In genomic region chr18:34976084-34976483, GRCh38 we compare ENCODE assay signal across 8 cellular contexts.
DNase-seq lines count a peak whose midpoint lies in the region; ATAC-seq and TF ChIP-seq lines count a peak whose summit lies in the region.

No MANE protein-coding gene starts in this region.

- peaks cover 0 to 6% (median 0%) of the 10 kb centered on the region in 7 donors for H3K9me3 Mint-ChIP-seq in CD4-positive, CD25-positive, alpha-beta regulatory T cell
- peaks cover 3% of the 10 kb centered on the region for H3K9me3 Mint-ChIP-seq in osteocyte (ENCODE audit: unreplicated experiment)

- POLR2A ChIA-PET in RWPE1 (lab: Yijun Ruan, JAX; ENCODE audit: low non-redundant PET), result no interaction called here

- no peaks in the 10 kb centered on the region for H3K36me3 ChIP-seq in CD4-positive, CD25-positive, alpha-beta regulatory T cell (ENCODE audit: control insufficient read depth, insufficient read depth, low read length)
- no peaks in the 10 kb centered on the region for H3K36me3 ChIP-seq in Karpas-422 (ENCODE audit: insufficient read depth, low read length)
- no peaks in the 10 kb centered on the region for H3K36me3 ChIP-seq in duodenal mucosa (ENCODE audit: control insufficient read depth in 1 of 2, insufficient read depth in 2 of 2, low read length in 2 of 2)
- H3K36me3 ChIP-seq in ovary, result no peaks in the 10 kb centered on the region

- TF ChIP-seq CTCF in osteocyte (IDR thresholded peaks at IDR 0.05), result no peak
- TF ChIP-seq CTCF in ovary (IDR thresholded peaks at IDR 0.05), result no peak
- TF ChIP-seq CTCF in RWPE1 (conservative IDR thresholded peaks at IDR 0.05; ENCODE audit: low read depth), result no peak

- peaks cover 30% of the 10 kb centered on the region for H3K27me3 ChIP-seq in CD4-positive, CD25-positive, alpha-beta regulatory T cell (ENCODE audit: control insufficient read depth, insufficient read depth, low read length)
- H3K27me3 ChIP-seq in Karpas-422 (ENCODE audit: low read length) (no peaks in the 10 kb centered on the region), duodenal mucosa (ENCODE audit: control insufficient read depth in 1 of 2, insufficient read depth in 2 of 2, low read length in 2 of 2) (peaks cover 0 to 3% of the 10 kb centered on the region in 2 donors), ovary (no peaks in the 10 kb centered on the region)

- H3K36me3 Mint-ChIP-seq in CD4-positive, CD25-positive, alpha-beta regulatory T cell, result no peaks in the 10 kb centered on the region
- H3K36me3 Mint-ChIP-seq in osteocyte (ENCODE audit: unreplicated experiment), result peaks cover 1% of the 10 kb centered on the region

- H4K20me1 ChIP-seq in Karpas-422 (ENCODE audit: insufficient read depth, low read depth, low read length), result no peaks in the 10 kb centered on the region

- H3K4me2 ChIP-seq in Karpas-422 (ENCODE audit: low read depth, low read length, poor library complexity, severe bottlenecking), result peak overlapping the region; percentile 88

- no peaks in the 10 kb centered on the region for H3K9me3 ChIP-seq in CD4-positive, CD25-positive, alpha-beta regulatory T cell (ENCODE audit: control insufficient read depth in 2 of 2, low read length in 2 of 2)
- H3K9me3 ChIP-seq in Karpas-422 (ENCODE audit: low read length), result no peaks in the 10 kb centered on the region
- no peaks in the 10 kb centered on the region for H3K9me3 ChIP-seq in duodenal mucosa (ENCODE audit: control insufficient read depth in 1 of 2, low read length in 2 of 2)
- H3K9me3 ChIP-seq in ovary, result no peaks in the 10 kb centered on the region

- no peak overlapping the region for H3K27ac Mint-ChIP-seq in CD4-positive, CD25-positive, alpha-beta regulatory T cell
- H3K27ac Mint-ChIP-seq in osteocyte (ENCODE audit: unreplicated experiment), result no peak overlapping the region

- no peaks in the 10 kb centered on the region for H3K9me2 ChIP-seq in Karpas-422 (replicated peaks; ENCODE audit: insufficient read depth, low read length)

- DNase-seq in CD4-positive, CD25-positive, alpha-beta regulatory T cell, result no peak
- DNase-seq in Karpas-422 (no peak), osteocyte (ENCODE audit: extremely low spot score, unreplicated experiment) (no peak), ovary (no peak), NCI-H774 (lab: John Stamatoyannopoulos, UW) (no peak), RWPE1 (ENCODE audit: low spot score) (no peak), DMS79 (lab: John Stamatoyannopoulos, UW) (no peak)

- no peaks in the 10 kb centered on the region for H3K79me2 ChIP-seq in Karpas-422 (ENCODE audit: low read length)

- H3K4me3 Mint-ChIP-seq in CD4-positive, CD25-positive, alpha-beta regulatory T cell, result peak overlapping the region; percentile 42 to 92 (median 84)
- peak overlapping the region; percentile 86 for H3K4me3 Mint-ChIP-seq in osteocyte (ENCODE audit: unreplicated experiment)

- no peak for TF ChIP-seq POLR2A in ovary (IDR thresholded peaks at IDR 0.05)

- H3K4me1 Mint-ChIP-seq in CD4-positive, CD25-positive, alpha-beta regulatory T cell, result peaks cover 5 to 29% (median 17%) of the 10 kb centered on the region in 4 donors
- H3K4me1 Mint-ChIP-seq in osteocyte (ENCODE audit: unreplicated experiment), result peaks cover 29% of the 10 kb centered on the region

- H3K9ac ChIP-seq in Karpas-422 (ENCODE audit: low read length) (no peak overlapping the region), duodenal mucosa (ENCODE audit: low read depth in 1 of 2, low read length in 2 of 2) (no peak overlapping the region)

- no peak overlapping the region for H3K4me3 ChIP-seq in CD4-positive, CD25-positive, alpha-beta regulatory T cell (ENCODE audit: low read depth, low read length)
- H3K4me3 ChIP-seq in Karpas-422 (ENCODE audit: low read length) (peak overlapping the region; percentile 75), duodenal mucosa (ENCODE audit: low read depth in 1 of 2, low read length in 2 of 2) (peak overlapping the region; percentile 89 to 96), ovary (no peak overlapping the region)

- 21 to 31% (median 30%) methylated on average over 9 of the region's 9 CpGs for WGBS in ovary, 3 donors

- TF ChIP-seq EP300 in ovary (IDR thresholded peaks at IDR 0.05), result no peak

- no peak overlapping the region for H3K27ac ChIP-seq in CD4-positive, CD25-positive, alpha-beta regulatory T cell (ENCODE audit: insufficient read depth, low read length, poor library complexity, severe bottlenecking)
- H3K27ac ChIP-seq in Karpas-422 (ENCODE audit: low read length) (no peak overlapping the region), duodenal mucosa (ENCODE audit: low read depth, low read length) (no peak overlapping the region), ovary (no peak overlapping the region), RWPE1 (no peak overlapping the region)

- peaks cover 68% of the 10 kb centered on the region for H3K27me3 Mint-ChIP-seq in CD4-positive, CD25-positive, alpha-beta regulatory T cell
- H3K27me3 Mint-ChIP-seq in osteocyte (ENCODE audit: unreplicated experiment), result peaks cover 18% of the 10 kb centered on the region

- CTCF ChIA-PET in RWPE1 (lab: Yijun Ruan, JAX), result no interaction called here

- H3K4me1 ChIP-seq in CD4-positive, CD25-positive, alpha-beta regulatory T cell (ENCODE audit: control insufficient read depth, insufficient read depth, low read length, poor library complexity, severe bottlenecking), result peaks cover 27% of the 10 kb centered on the region
- H3K4me1 ChIP-seq in Karpas-422 (ENCODE audit: low read length), result peaks cover 28% of the 10 kb centered on the region
- peaks cover 15 to 23% of the 10 kb centered on the region in 2 donors for H3K4me1 ChIP-seq in duodenal mucosa (ENCODE audit: control insufficient read depth in 1 of 2, insufficient read depth in 2 of 2, low read length in 2 of 2)
- H3K4me1 ChIP-seq in ovary (ENCODE audit: insufficient read depth), result peaks cover 2% of the 10 kb centered on the region

- no peak for ATAC-seq in CD4-positive, CD25-positive, alpha-beta regulatory T cell (ENCODE audit: low read depth in 2 of 2)

- intact Hi-C loops in ovary (cut with DNase I), result loop anchor here in 1 of 4 donors (10.0 kb wide), 1 partner anchor 91 kb away; no protein-coding TSS in a partner anchor

- H2AFZ ChIP-seq in Karpas-422 (ENCODE audit: low read length), result no peak overlapping the region

Comparison
In these comparisons a context has a peak if more than half of its experiments do, and no peak if none do; other contexts are left out.
1. H3K4me3 ChIP-seq: peak in Karpas-422 (single experiment) and duodenal mucosa (2 of 2); none in CD4-positive, CD25-positive, alpha-beta regulatory T cell (single experiment) and ovary (single experiment).